ENCODE assay signal across 1 cellular context in genomic region chr3:46978985-46979944, GRCh38.
TF ChIP-seq lines count a peak whose summit lies in the region.

Gene NBEAL2, plus strand, starts transcription at chr3:46979666. Its CDS starts 196 bp downstream, at chr3:46979862.

TF ChIP-seq in K562, 482 proteins besides CTCF, POLR2A, EP300 and RAD21 (continued from another document and continues in another):
- no peak for TF ChIP-seq ZNF217 (CRISPR knock-in tag; IDR thresholded peaks at IDR 0.05)
- TF ChIP-seq MITF (IDR thresholded peaks at IDR 0.05): 0 out of 2 replicates have a peak, but pooled peaks have one; percentile 26
- peak; percentile 76; the same call in 1 of the 2 replicates for TF ChIP-seq ZNF583 (CRISPR knock-in tag; IDR thresholded peaks at IDR 0.05)
- TF ChIP-seq POLR2B (IDR thresholded peaks at IDR 0.05; ENCODE audit: low read depth, partially characterized antibody): peak; percentile 81
- TF ChIP-seq ZFP1 (CRISPR knock-in tag; IDR thresholded peaks at IDR 0.05): no peak
- TF ChIP-seq E2F6 (IDR thresholded peaks at IDR 0.05; ENCODE audit: borderline replicate concordance in 1 of 2, extremely low read depth in 1 of 2, insufficient read depth in 1 of 2, insufficient read length in 1 of 2, low read depth in 1 of 2, low read length in 1 of 2, poor library complexity in 1 of 2, severe bottlenecking in 1 of 2): peak; percentile 73 to 89
- TF ChIP-seq CXXC5 (CRISPR knock-in tag; IDR thresholded peaks at IDR 0.05): peak; percentile 89
- TF ChIP-seq HNRNPL (IDR thresholded peaks at IDR 0.05; ENCODE audit: low read depth, low read length): peak; percentile 98
- TF ChIP-seq PURB (CRISPR knock-in tag; IDR thresholded peaks at IDR 0.05; ENCODE audit: low read depth): no peak
- TF ChIP-seq CHD4 (IDR thresholded peaks at IDR 0.05; ENCODE audit: insufficient read depth, insufficient replicate concordance, low read depth, low read length, poor library complexity, severe bottlenecking): peak; percentile 49
- no peak for TF ChIP-seq ZMIZ1 (IDR thresholded peaks at IDR 0.05; ENCODE audit: low read depth in 2 of 2, low read length in 2 of 2)
- TF ChIP-seq THRB (CRISPR knock-in tag; conservative IDR thresholded peaks at IDR 0.05): no peak
- TF ChIP-seq ATF2 (CRISPR knock-in tag; IDR thresholded peaks at IDR 0.05): no peak
- TF ChIP-seq ZFP91 (CRISPR knock-in tag; IDR thresholded peaks at IDR 0.05): no peak
- 0 out of 2 replicates have a peak, but pooled peaks have one; percentile 7 for TF ChIP-seq ZNF23 (CRISPR knock-in tag; IDR thresholded peaks at IDR 0.05)
- no peak for TF ChIP-seq ATF1 (CRISPR knock-in tag; IDR thresholded peaks at IDR 0.05)
- peak; percentile 68 for TF ChIP-seq ATF1 (tag; IDR thresholded peaks at IDR 0.05)
- TF ChIP-seq BRD9 (IDR thresholded peaks at IDR 0.05; ENCODE audit: low read depth, partially characterized antibody): no peak
- no peak for TF ChIP-seq CAMTA2 (CRISPR knock-in tag; conservative IDR thresholded peaks at IDR 0.05)
- no peak; the same call in 1 of the 2 replicates for TF ChIP-seq JUNB (CRISPR knock-in tag; conservative IDR thresholded peaks at IDR 0.05)
- TF ChIP-seq CUX1 (CRISPR knock-in tag; IDR thresholded peaks at IDR 0.05): no peak
- TF ChIP-seq SMARCB1 (IDR thresholded peaks at IDR 0.05; ENCODE audit: insufficient read length, low read depth): no peak
- no peak for TF ChIP-seq KLF13 (tag; IDR thresholded peaks at IDR 0.05; ENCODE audit: borderline replicate concordance, low read depth)
- no peak for TF ChIP-seq FOXA1 (IDR thresholded peaks at IDR 0.05; ENCODE audit: borderline replicate concordance)
- no peak for TF ChIP-seq MCM5 (IDR thresholded peaks at IDR 0.05; ENCODE audit: low read depth)
- TF ChIP-seq NCOA4 (IDR thresholded peaks at IDR 0.05; ENCODE audit: partially characterized antibody): no peak
- peak; percentile 92 for TF ChIP-seq SMAD4 (CRISPR knock-in tag; conservative IDR thresholded peaks at IDR 0.05)
- peak; percentile 37; the same call in 1 of the 2 replicates for TF ChIP-seq E2F3 (CRISPR knock-in tag; IDR thresholded peaks at IDR 0.05)
- no peak for TF ChIP-seq MYBL2 (IDR thresholded peaks at IDR 0.05; ENCODE audit: low read depth)
- no peak for TF ChIP-seq MYBL2 (CRISPR knock-in tag; IDR thresholded peaks at IDR 0.05; ENCODE audit: borderline replicate concordance)
- TF ChIP-seq ILK (tag; IDR thresholded peaks at IDR 0.05; ENCODE audit: borderline replicate concordance, low read depth): no peak
- TF ChIP-seq FOXO4 (CRISPR knock-in tag; IDR thresholded peaks at IDR 0.05): peak; percentile 60; the same call in 1 of the 2 replicates
- TF ChIP-seq DEAF1 (CRISPR knock-in tag; IDR thresholded peaks at IDR 0.05): no peak
- TF ChIP-seq ZNF785 (CRISPR knock-in tag; IDR thresholded peaks at IDR 0.05): no peak
- TF ChIP-seq SOX6 (IDR thresholded peaks at IDR 0.05): peak; percentile 40; the same call in 1 of the 2 replicates
- TF ChIP-seq E2F5 (CRISPR knock-in tag; IDR thresholded peaks at IDR 0.05): 0 out of 2 replicates have a peak, but pooled peaks have one; percentile 72
- TF ChIP-seq SUPT5H (IDR thresholded peaks at IDR 0.05): peak; percentile 84
- TF ChIP-seq CBX3 (IDR thresholded peaks at IDR 0.05; ENCODE audit: borderline replicate concordance in 1 of 2, low read length in 2 of 2): no peak
- TF ChIP-seq ATF4 (CRISPR knock-in tag; IDR thresholded peaks at IDR 0.05): no peak
- 0 out of 2 replicates have a peak, but pooled peaks have one; percentile 21 for TF ChIP-seq KDM2B (CRISPR knock-in tag; IDR thresholded peaks at IDR 0.05)
- peak; percentile 49 for TF ChIP-seq SETDB1 (IDR thresholded peaks at IDR 0.05; ENCODE audit: low read length)
